In the genomic region with DNA sequence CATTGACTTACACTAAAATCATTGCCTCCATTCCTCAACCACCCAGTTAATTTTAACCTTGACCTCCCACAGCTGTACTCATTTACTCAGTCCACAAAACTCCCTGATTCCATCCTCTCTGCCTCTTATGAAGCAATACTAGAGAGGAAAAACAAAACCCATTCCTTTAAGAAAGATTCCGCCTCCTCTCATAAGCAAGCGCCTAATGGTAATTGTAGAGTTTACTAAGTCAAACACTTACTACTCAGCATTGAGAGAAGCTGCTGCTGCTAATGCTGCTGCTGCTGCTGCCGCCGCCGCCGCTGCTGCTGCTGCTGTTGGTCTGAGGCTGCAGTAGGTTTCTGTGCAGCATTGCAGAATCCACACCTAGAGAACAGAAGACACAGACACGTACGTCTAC, we compare ENCODE assay signal across 8 cellular contexts. TPM values are rescaled to one million over a fixed set of nuclear protein-coding genes. Genes with fewer than 3 reads are reported as not detected.
A peak's percentile ranks its signal among the peaks of the same experiment; 100 is the strongest.
DNase-seq lines count a peak whose midpoint lies in the region; ATAC-seq, FAIRE-seq and TF ChIP-seq lines count a peak whose summit lies in the region.

No MANE protein-coding gene starts in this region.

- no peak for ATAC-seq in activated CD8-positive, alpha-beta T cell treated with anti-CD3 and anti-CD28 coated beads for 36 hours
- no peak for ATAC-seq in activated CD8-positive, alpha-beta T cell treated with anti-CD3 and anti-CD28 coated beads, Interleukin-2, amount 10 ng/mL, durations not matched to agents 7 days and 5 days
- ATAC-seq in GM21526 (IDR thresholded peaks at IDR 0.05; ENCODE audit: low FRiP score, unreplicated experiment): no peak
- ATAC-seq in GM18858 (IDR thresholded peaks at IDR 0.05; ENCODE audit: unreplicated experiment): no peak

- intact Hi-C loops in activated CD8-positive, alpha-beta T cell treated with anti-CD3 and anti-CD28 coated beads for 36 hours (cut with micrococcal nuclease): no loop called here
- intact Hi-C loops in kidney (cut with DNase I): no loop called here

- H3K9me3 Mint-ChIP-seq in activated CD8-positive, alpha-beta T cell treated with anti-CD3 and anti-CD28 coated beads for 36 hours: no peaks in the 10 kb centered on the region
- H3K9me3 Mint-ChIP-seq in activated CD8-positive, alpha-beta T cell treated with anti-CD3 and anti-CD28 coated beads, Interleukin-2, amount 10 ng/mL, durations not matched to agents 7 days and 5 days (ENCODE audit: insufficient read depth): no peaks in the 10 kb centered on the region

- FAIRE-seq in kidney (lab: Jason Lieb, UNC): no peak

- peaks cover 20% of the 10 kb centered on the region for H3K4me1 Mint-ChIP-seq in activated CD8-positive, alpha-beta T cell treated with anti-CD3 and anti-CD28 coated beads for 36 hours (ENCODE audit: low read depth)
- H3K4me1 Mint-ChIP-seq in activated CD8-positive, alpha-beta T cell treated with anti-CD3 and anti-CD28 coated beads, Interleukin-2, amount 10 ng/mL, durations not matched to agents 7 days and 5 days (ENCODE audit: low read depth): peaks cover 18% of the 10 kb centered on the region

- H3K9ac ChIP-seq in kidney (ENCODE audit: low read length in 2 of 2): peak overlapping the region in 1 of 2 donors; percentile 75
- H3K9ac ChIP-seq in subcutaneous abdominal adipose tissue (ENCODE audit: low read length in 5 of 5): peak overlapping the region in 3 of 5 donors; percentile 2 to 46 (median 13)

- peak overlapping the region; percentile 67 for H3K4me3 ChIP-seq in astrocyte of the cerebellum (ENCODE audit: low read depth, low read length)
- peak overlapping the region; percentile 77 to 79 for H3K4me3 ChIP-seq in kidney (ENCODE audit: low read length in 2 of 2)
- peak overlapping the region; percentile 69 to 83 (median 73) for H3K4me3 ChIP-seq in subcutaneous abdominal adipose tissue (ENCODE audit: low read depth in 1 of 5, low read length in 5 of 5)

- POLR2A ChIA-PET in activated CD8-positive, alpha-beta T cell treated with anti-CD3 and anti-CD28 coated beads for 36 hours (lab: Charles Lee): interaction anchor here (0.9 kb wide), 1 partner anchor 9 kb away, joined by 3 read pairs; no protein-coding TSS in a partner anchor
- POLR2A ChIA-PET in activated CD8-positive, alpha-beta T cell treated with anti-CD3 and anti-CD28 coated beads, Interleukin-2, amount 10 ng/mL, durations not matched to agents 7 days and 5 days (lab: Charles Lee): no interaction called here

- H3K36me3 Mint-ChIP-seq in activated CD8-positive, alpha-beta T cell treated with anti-CD3 and anti-CD28 coated beads for 36 hours (ENCODE audit: low read depth): no peaks in the 10 kb centered on the region
- peaks cover 5% of the 10 kb centered on the region for H3K36me3 Mint-ChIP-seq in activated CD8-positive, alpha-beta T cell treated with anti-CD3 and anti-CD28 coated beads, Interleukin-2, amount 10 ng/mL, durations not matched to agents 7 days and 5 days (ENCODE audit: low read depth)

- H3K27ac Mint-ChIP-seq in activated CD8-positive, alpha-beta T cell treated with anti-CD3 and anti-CD28 coated beads for 36 hours: no peak overlapping the region
- no peak overlapping the region for H3K27ac Mint-ChIP-seq in activated CD8-positive, alpha-beta T cell treated with anti-CD3 and anti-CD28 coated beads, Interleukin-2, amount 10 ng/mL, durations not matched to agents 7 days and 5 days

- H3K9me3 ChIP-seq in kidney (ENCODE audit: control insufficient read depth in 1 of 2, low read length in 2 of 2) (no peaks in the 10 kb centered on the region), subcutaneous abdominal adipose tissue (ENCODE audit: control insufficient read depth in 5 of 5, low read length in 5 of 5) (no peaks in the 10 kb centered on the region)

- no peak for TF ChIP-seq CTCF in activated CD8-positive, alpha-beta T cell treated with anti-CD3 and anti-CD28 coated beads for 36 hours (IDR thresholded peaks at IDR 0.05)
- TF ChIP-seq CTCF in astrocyte of the cerebellum (IDR thresholded peaks at IDR 0.05; ENCODE audit: low read depth, low read length, missing control alignments) (no peak), kidney (IDR thresholded peaks at IDR 0.05; ENCODE audit: borderline replicate concordance, extremely low read depth, insufficient read depth) (no peak)

- H3K36me3 ChIP-seq in kidney (ENCODE audit: control insufficient read depth in 1 of 2, insufficient read depth in 2 of 2, low read length in 2 of 2): no peaks in the 10 kb centered on the region
- H3K36me3 ChIP-seq in subcutaneous abdominal adipose tissue (ENCODE audit: control insufficient read depth in 5 of 5, insufficient read depth in 5 of 5, low read length in 5 of 5): no peaks in the 10 kb centered on the region

- DNase-seq in activated CD8-positive, alpha-beta T cell treated with anti-CD3 and anti-CD28 coated beads for 36 hours: peak; percentile 22
- DNase-seq in activated CD8-positive, alpha-beta T cell treated with anti-CD3 and anti-CD28 coated beads, Interleukin-2, amount 10 ng/mL, durations not matched to agents 7 days and 5 days: no peak
- no peak for DNase-seq in astrocyte of the cerebellum (ENCODE audit: low read depth)
- peak; percentile 63 for DNase-seq in kidney
- no peak for DNase-seq in NCI-H2107 (lab: John Stamatoyannopoulos, UW)

- H3K27me3 ChIP-seq in subcutaneous abdominal adipose tissue (ENCODE audit: control insufficient read depth in 5 of 5, insufficient read depth in 4 of 5, low read length in 5 of 5): no peaks in the 10 kb centered on the region

- H3K4me3 Mint-ChIP-seq in activated CD8-positive, alpha-beta T cell treated with anti-CD3 and anti-CD28 coated beads for 36 hours: no peak overlapping the region
- H3K4me3 Mint-ChIP-seq in activated CD8-positive, alpha-beta T cell treated with anti-CD3 and anti-CD28 coated beads, Interleukin-2, amount 10 ng/mL, durations not matched to agents 7 days and 5 days: no peak overlapping the region

- peaks cover 16 to 18% of the 10 kb centered on the region in 2 donors for H3K4me1 ChIP-seq in kidney (ENCODE audit: control insufficient read depth in 1 of 2, insufficient read depth in 1 of 2, low read depth in 1 of 2, low read length in 2 of 2)
- H3K4me1 ChIP-seq in subcutaneous abdominal adipose tissue (ENCODE audit: control insufficient read depth in 5 of 5, insufficient read depth in 5 of 5, low read length in 5 of 5): peaks cover 1 to 48% (median 39%) of the 10 kb centered on the region in 5 donors

- H3K27me3 Mint-ChIP-seq in activated CD8-positive, alpha-beta T cell treated with anti-CD3 and anti-CD28 coated beads for 36 hours: no peaks in the 10 kb centered on the region
- H3K27me3 Mint-ChIP-seq in activated CD8-positive, alpha-beta T cell treated with anti-CD3 and anti-CD28 coated beads, Interleukin-2, amount 10 ng/mL, durations not matched to agents 7 days and 5 days (ENCODE audit: low read depth): no peaks in the 10 kb centered on the region

- in situ Hi-C loops in astrocyte of the cerebellum (cut with HindIII; ENCODE audit: low sequenced_read_pairs): no loop called here

- H3K27ac ChIP-seq in kidney (ENCODE audit: low read depth in 2 of 2, low read length in 2 of 2) (peak overlapping the region; percentile 37 to 68), subcutaneous abdominal adipose tissue (ENCODE audit: low read depth, low read length) (peak overlapping the region; percentile 91)

- CTCF ChIA-PET in activated CD8-positive, alpha-beta T cell treated with anti-CD3 and anti-CD28 coated beads for 36 hours (lab: Charles Lee): interaction anchor here (1.1 to 1.6 kb wide), 3 partner anchors 28 to 200 kb away, joined by 3 to 6 read pairs (median 4); no protein-coding TSS in a partner anchor
- CTCF ChIA-PET in activated CD8-positive, alpha-beta T cell treated with anti-CD3 and anti-CD28 coated beads, Interleukin-2, amount 10 ng/mL, durations not matched to agents 7 days and 5 days (lab: Charles Lee): interaction anchor here (0.6 to 3.8 kb wide), 3 partner anchors 17 to 29 kb away, joined by 3 to 25 read pairs (median 3); no protein-coding TSS in a partner anchor

RNA-seq across cellular contexts. Expression of a gene that starts 2.1 kb away (rescaled TPM):
- 10 to 100 TPM; 66.8 to 77.0 TPM for total RNA-seq in activated CD8-positive, alpha-beta T cell treated with anti-CD3 and anti-CD28 coated beads for 36 hours
- total RNA-seq in activated CD8-positive, alpha-beta T cell treated with anti-CD3 and anti-CD28 coated beads, Interleukin-2, amount 10 ng/mL, durations not matched to agents 7 days and 5 days: 100 to 1,000 TPM; 172 to 200 TPM
- total RNA-seq in kidney: 79.2 TPM
- polyA plus RNA-seq in kidney (ENCODE audit: insufficient read depth, low read depth, low replicate concordance): 56.9 TPM

Comparison
In these comparisons a context has a peak if more than half of its experiments do, and no peak if none do; other contexts are left out.
1. DNase-seq: peak in activated CD8-positive, alpha-beta T cell treated with anti-CD3 and anti-CD28 coated beads for 36 hours (single experiment) and kidney (single experiment); none in activated CD8-positive, alpha-beta T cell treated with anti-CD3 and anti-CD28 coated beads, Interleukin-2, amount 10 ng/mL, durations not matched to agents 7 days and 5 days (single experiment), astrocyte of the cerebellum (single experiment) and NCI-H2107 (single experiment).
2. Peak in every context shown above with its lines, with median percentiles within 50 percentile points of each other: H3K4me3 ChIP-seq.